Comparison of ENCODE assay signal across 14 cellular contexts in the genomic region with DNA sequence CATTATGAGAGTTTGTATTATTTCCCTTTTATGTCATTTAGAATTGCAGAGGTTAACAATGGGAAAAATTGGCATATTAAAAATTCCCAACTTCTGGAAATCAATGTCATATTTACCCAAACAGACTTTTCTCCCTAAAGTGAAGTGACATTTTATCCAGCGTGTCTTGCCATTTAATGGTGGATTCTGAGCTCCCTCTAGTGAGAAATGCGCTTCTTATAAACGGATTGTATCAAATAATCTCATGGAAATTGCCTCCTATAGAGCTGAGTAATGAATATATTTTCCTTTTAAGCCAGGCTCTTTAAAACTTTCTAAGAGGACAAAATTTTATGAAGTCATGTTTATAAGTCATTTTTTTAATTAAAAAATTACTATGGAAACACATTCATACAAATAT. TPM values are rescaled to one million over a fixed set of nuclear protein-coding genes. Genes with fewer than 3 reads are reported as not detected.
DNase-seq lines count a peak whose midpoint lies in the region; ATAC-seq, FAIRE-seq and TF ChIP-seq lines count a peak whose summit lies in the region.
"Had no signal": no experiment of that assay in that cellular context is flagged by ENCODE, and none has a peak within 500 bp of the region (broad histone marks: within the 10 kb centered on the region; RNA-seq: fewer than 3 reads in every experiment).

No MANE protein-coding gene starts in this region.

- no peaks in the 10 kb centered on the region for H3K36me3 ChIP-seq in HEK293 (ENCODE audit: control insufficient read depth in 2 of 2, insufficient read depth in 1 of 2, low read length in 2 of 2)
- no peaks in the 10 kb centered on the region for H3K36me3 ChIP-seq in gastroesophageal sphincter

- no peak for ATAC-seq in gastroesophageal sphincter
- ATAC-seq: esophagus mucosa had no signal

- H3K27me3 ChIP-seq in gastroesophageal sphincter = no peaks in the 10 kb centered on the region

- FAIRE-seq in frontal cortex (lab: Jason Lieb, UNC) = peak; percentile 53

- in situ Hi-C loops in SK-MEL-5 (cut with HindIII; ENCODE audit: low pct_unique_long_range_greater_than_20kb, low sequenced_read_pairs) = no loop called here

- H3K4me3 ChIP-seq in HEK293 (ENCODE audit: low read depth, low read length) (no peak overlapping the region), gastroesophageal sphincter (no peak overlapping the region)

- no peak for TF ChIP-seq EP300 in gastroesophageal sphincter (IDR thresholded peaks at IDR 0.05)

- H3K4me1 ChIP-seq in HEK293 (ENCODE audit: control insufficient read depth, insufficient read depth, low read length) (peaks cover 4% of the 10 kb centered on the region), gastroesophageal sphincter (no peaks in the 10 kb centered on the region)

- WGBS in gastroesophageal sphincter (ENCODE audit: low coverage in 1 of 2), 2 donors = 31 to 57% methylated on average over 3 of the region's 3 CpGs

- no peak for DNase-seq in AG09319 (ENCODE audit: extremely low read depth, low read depth)
- DNase-seq in SK-MEL-5 (ENCODE audit: low read depth, low spot score) = peak; percentile 45
- DNase-seq in frontal cortex (ENCODE audit: low spot score in 2 of 2) = peak in 1 of 2 donors; percentile 18
- DNase-seq in 8988T = no peak
- no peak for DNase-seq in NCI-H1105 treated with DMSO at 0.1 percent for 48 hours (lab: John Stamatoyannopoulos, UW)
- DNase-seq in NCI-H748 (lab: John Stamatoyannopoulos, UW; ENCODE audit: unreplicated experiment) = no peak
- DNase-seq: CD4-positive, alpha-beta T cell; central memory CD4-positive, alpha-beta T cell; NCI-H345; retina; Right ventricle myocardium superior had no signal

- TF ChIP-seq CTCF in AG09319 (IDR thresholded peaks at IDR 0.05; ENCODE audit: low read depth, low read length) = peak; percentile 9
- TF ChIP-seq CTCF in HEK293 (tag by site-specific recombination; IDR thresholded peaks at IDR 0.05) = no peak
- no peak for TF ChIP-seq CTCF in gastroesophageal sphincter (IDR thresholded peaks at IDR 0.05)

- H3K27ac ChIP-seq in HEK293 (ENCODE audit: extremely low read depth, low read depth, low read length) (no peak overlapping the region), gastroesophageal sphincter (no peak overlapping the region)

- no peak for TF ChIP-seq POLR2A in gastroesophageal sphincter (IDR thresholded peaks at IDR 0.05)

- POLR2A ChIA-PET in HEK293 (lab: Yijun Ruan, JAX) = no interaction called here

- CTCF ChIA-PET in HEK293 (lab: Yijun Ruan, JAX) = interaction anchor here (0.9 to 2.7 kb wide), 2 partner anchors 75 to 79 kb away, joined by 3 to 8 read pairs; no protein-coding TSS in a partner anchor

- H3K9me3 ChIP-seq in HEK293 (ENCODE audit: control insufficient read depth, insufficient read depth, low read depth, low read length) = no peaks in the 10 kb centered on the region
- no peaks in the 10 kb centered on the region for H3K9me3 ChIP-seq in gastroesophageal sphincter

TF ChIP-seq in HEK293, 187 proteins besides CTCF, POLR2A, EP300 and RAD21:
- TF ChIP-seq ZNF654 (tag by site-specific recombination; IDR thresholded peaks at IDR 0.05; ENCODE audit: low read depth) (peak; percentile 35), ZNF560 (tag by site-specific recombination; IDR thresholded peaks at IDR 0.05; ENCODE audit: borderline replicate concordance) (no peak), ZNF571 (tag by site-specific recombination; IDR thresholded peaks at IDR 0.05) (no peak)
- TF ChIP-seq, protein P1, sequence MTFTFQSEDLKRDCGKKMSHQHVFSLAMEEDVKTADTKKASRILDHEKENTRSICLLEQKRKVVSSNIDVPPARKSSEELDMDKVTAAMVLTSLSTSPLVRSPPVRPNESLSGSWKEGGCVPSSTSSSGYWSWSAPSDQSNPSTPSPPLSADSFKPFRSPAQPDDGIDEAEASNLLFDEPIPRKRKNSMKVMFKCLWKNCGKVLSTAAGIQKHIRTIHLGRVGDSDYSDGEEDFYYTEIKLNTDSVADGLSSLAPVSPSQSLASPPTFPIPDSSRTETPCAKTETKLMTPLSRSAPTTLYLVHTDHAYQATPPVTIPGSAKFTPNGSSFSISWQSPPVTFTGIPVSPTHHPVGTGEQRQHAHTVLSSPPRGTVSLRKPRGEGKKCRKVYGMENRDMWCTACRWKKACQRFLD (tag by site-specific recombination; IDR thresholded peaks at IDR 0.05) = no peak

RNA-seq across cellular contexts. Expression of gene GCFC2, which starts 5.7 kb away (rescaled TPM):
- 35.9 and 43.1 TPM in 2 replicates for total RNA-seq in SK-MEL-5 (2014; rRNA removed; shearing (Covaris generic))
- 21.5 and 30.8 TPM in 2 replicates for polyA plus RNA-seq in SK-MEL-5 (2015; cell fraction: cytosol; rRNA removed)
- 91.3 and 113 TPM in 2 replicates for polyA plus RNA-seq in SK-MEL-5 (2015; cell fraction: nucleus; rRNA removed)
- total RNA-seq in frontal cortex (19.6 TPM), gastroesophageal sphincter (10 to 100 TPM; 14.2 to 33.6 (median 22.8) TPM)
